In genomic region chr17:38606646-38607611, GRCh38 we compare ENCODE assay signal across 8 cellular contexts. TPM values are rescaled to one million over a fixed set of nuclear protein-coding genes. Genes with fewer than 3 reads are reported as not detected.
DNase-seq lines count a peak whose midpoint lies in the region; ATAC-seq, FAIRE-seq and TF ChIP-seq lines count a peak whose summit lies in the region.

No MANE protein-coding gene starts in this region.

- no peaks in the 10 kb centered on the region for H4K20me1 ChIP-seq in DOHH2 (ENCODE audit: control insufficient read depth, insufficient read depth, low read depth, low read length)
- H4K20me1 ChIP-seq in OCI-LY3 (ENCODE audit: insufficient read depth, low read length), result no peaks in the 10 kb centered on the region

- H2BK12ac ChIP-seq in mesenchymal stem cell (ENCODE audit: low read length in 2 of 2), result no peak overlapping the region

- H2AFZ ChIP-seq in OCI-LY3 (ENCODE audit: low read depth, low read length) (no peak overlapping the region), mesenchymal stem cell (ENCODE audit: low read depth, low read length) (no peak overlapping the region)

- no peak for TF ChIP-seq POLR2A in ovary (IDR thresholded peaks at IDR 0.05)

- TF ChIP-seq CTCF in DOHH2 (IDR thresholded peaks at IDR 0.05; ENCODE audit: low read depth, low read length, poor library complexity, severe bottlenecking), result peak; percentile 78
- peak; percentile 2; the same call in 1 of the 2 replicates for TF ChIP-seq CTCF in OCI-LY3 (IDR thresholded peaks at IDR 0.05; ENCODE audit: low read depth, low read length)
- TF ChIP-seq CTCF in ovary (IDR thresholded peaks at IDR 0.05), result no peak

- H3K36me3 ChIP-seq in DOHH2 (ENCODE audit: control insufficient read depth, low read length) (no peaks in the 10 kb centered on the region), OCI-LY3 (replicated peaks; ENCODE audit: low read depth, low read length) (no peaks in the 10 kb centered on the region), ovary (no peaks in the 10 kb centered on the region), mesenchymal stem cell (ENCODE audit: control insufficient read depth in 1 of 2, insufficient read depth in 2 of 2, low read depth in 1 of 2, low read length in 2 of 2) (no peaks in the 10 kb centered on the region)

- no peak overlapping the region for H3K27ac ChIP-seq in DOHH2 (ENCODE audit: low read depth, low read length)
- H3K27ac ChIP-seq in OCI-LY3 (ENCODE audit: low read length), result no peak overlapping the region
- H3K27ac ChIP-seq in ovary, result no peak overlapping the region
- H3K27ac ChIP-seq in mesenchymal stem cell (ENCODE audit: low read length, poor library complexity, severe bottlenecking), result no peak overlapping the region

- intact Hi-C loops in ovary (cut with DNase I), result loop anchor here in 1 of 4 donors (10.0 kb wide), 1 partner anchor 58 kb away; no protein-coding TSS in a partner anchor

- WGBS in ovary, 3 donors, result 8 to 12% (median 11%) methylated on average over 26 to 30 of the region's 30 CpGs
- 21% methylated on average over 29 of the region's 30 CpGs for WGBS in mesenchymal stem cell

- no peak overlapping the region for H4K91ac ChIP-seq in mesenchymal stem cell (ENCODE audit: low read length)

- H3K4me2 ChIP-seq in DOHH2 (ENCODE audit: low read length) (peak overlapping the region; percentile 73), OCI-LY3 (ENCODE audit: low read length) (peak overlapping the region; percentile 75), mesenchymal stem cell (ENCODE audit: low read length, poor library complexity, severe bottlenecking) (no peak overlapping the region)

- DNase-seq in frontal cortex (ENCODE audit: low spot score in 2 of 2), result peak; percentile 74 to 83
- DNase-seq in ovary, result peak in 1 of 5 donors; percentile 36
- no peak for DNase-seq in activated gamma-delta T cell treated with Interleukin-2 at 50 U/mL for 16 hours
- DNase-seq in KG1 (lab: John Stamatoyannopoulos, UW), result no peak
- no peak for DNase-seq in mesenchymal stem cell

- H2BK5ac ChIP-seq in mesenchymal stem cell (ENCODE audit: low read depth, low read length, poor library complexity, severe bottlenecking), result no peak overlapping the region

- H3K79me2 ChIP-seq in DOHH2 (ENCODE audit: control insufficient read depth, low read length) (no peaks in the 10 kb centered on the region), OCI-LY3 (ENCODE audit: low read length) (no peaks in the 10 kb centered on the region)

- H3K9ac ChIP-seq in OCI-LY3 (ENCODE audit: low read length), result peak overlapping the region; percentile 84; the same call in 1 of the 2 replicates
- no peak overlapping the region for H3K9ac ChIP-seq in mesenchymal stem cell (ENCODE audit: low read length)

- H3K9me3 ChIP-seq in DOHH2 (ENCODE audit: control insufficient read depth, insufficient read depth, low read length) (no peaks in the 10 kb centered on the region), OCI-LY3 (ENCODE audit: insufficient read depth, low read length) (peaks cover 3% of the 10 kb centered on the region; the same call in 1 of the 2 replicates), ovary (peaks cover 0 to 6% of the 10 kb centered on the region in 2 donors), mesenchymal stem cell (ENCODE audit: control insufficient read depth, low read length) (peaks cover 7% of the 10 kb centered on the region)

- H3F3A ChIP-seq in DOHH2 (ENCODE audit: control insufficient read depth, insufficient read depth), result peaks cover 5% of the 10 kb centered on the region; the same call in 1 of the 2 replicates

- no peak overlapping the region for H2BK15ac ChIP-seq in mesenchymal stem cell (ENCODE audit: low read depth, poor library complexity, severe bottlenecking)

- no peak overlapping the region for H2AK5ac ChIP-seq in mesenchymal stem cell (ENCODE audit: low read length, severe bottlenecking)

- no peaks in the 10 kb centered on the region for H3K9me2 ChIP-seq in DOHH2 (replicated peaks; ENCODE audit: control insufficient read depth, low read length)

- H3K14ac ChIP-seq in mesenchymal stem cell (ENCODE audit: low read length in 2 of 2), result no peak overlapping the region

- no peak for TF ChIP-seq EP300 in ovary (IDR thresholded peaks at IDR 0.05)

- no peak overlapping the region for H3K4ac ChIP-seq in mesenchymal stem cell (ENCODE audit: low read depth in 1 of 2, low read length in 2 of 2)

- H3K27me3 ChIP-seq in DOHH2 (ENCODE audit: control insufficient read depth, low read length) (peaks cover 44% of the 10 kb centered on the region), OCI-LY3 (ENCODE audit: low read depth, low read length) (peaks cover 56% of the 10 kb centered on the region), ovary (peaks cover 3% of the 10 kb centered on the region), mesenchymal stem cell (ENCODE audit: control insufficient read depth in 1 of 2, insufficient read depth in 1 of 2, low read length in 2 of 2) (peaks cover 78 to 84% of the 10 kb centered on the region in 2 experiments)

- no peak for FAIRE-seq in frontal cortex (lab: Jason Lieb, UNC)

- H3K18ac ChIP-seq in mesenchymal stem cell (ENCODE audit: low read depth in 1 of 2, low read length in 2 of 2), result no peak overlapping the region

- H4K8ac ChIP-seq in mesenchymal stem cell (ENCODE audit: low read length), result no peak overlapping the region

- no peaks in the 10 kb centered on the region for H3K79me1 ChIP-seq in mesenchymal stem cell (replicated peaks; ENCODE audit: low read length, poor library complexity, severe bottlenecking)

- peaks cover 33% of the 10 kb centered on the region for H3K4me1 ChIP-seq in DOHH2 (ENCODE audit: control insufficient read depth, low read length)
- H3K4me1 ChIP-seq in OCI-LY3 (ENCODE audit: low read length), result peaks cover 17% of the 10 kb centered on the region
- peaks cover 6% of the 10 kb centered on the region for H3K4me1 ChIP-seq in ovary (ENCODE audit: insufficient read depth)
- H3K4me1 ChIP-seq in mesenchymal stem cell (ENCODE audit: control insufficient read depth, insufficient read depth, low read depth, low read length), result peaks cover 6% of the 10 kb centered on the region

- no peak overlapping the region for H2BK120ac ChIP-seq in mesenchymal stem cell (ENCODE audit: low read depth, low read length)

- no peak for ATAC-seq in GM19023 (IDR thresholded peaks at IDR 0.05; ENCODE audit: unreplicated experiment)

- peak overlapping the region; percentile 77 for H3K4me3 ChIP-seq in DOHH2 (ENCODE audit: low read length)
- peak overlapping the region; percentile 89 for H3K4me3 ChIP-seq in OCI-LY3 (ENCODE audit: low read length)
- peak overlapping the region; percentile 41 for H3K4me3 ChIP-seq in ovary
- no peak overlapping the region for H3K4me3 ChIP-seq in mesenchymal stem cell (ENCODE audit: insufficient read depth in 1 of 2, low read depth in 1 of 2, low read length in 2 of 2)

- no peak overlapping the region for H3K23ac ChIP-seq in mesenchymal stem cell (ENCODE audit: low read length in 2 of 2)

RNA-seq across cellular contexts. Expression of gene SRCIN1, which starts 1.2 kb away (rescaled TPM):
- total RNA-seq in frontal cortex (23.6 TPM), ovary (1 to 10 TPM in 5 of 7 donors, under 1 TPM in 2; 0.48 to 3.0 (median 1.2) TPM)
- polyA plus RNA-seq in ovary, result under 1 TPM; 0.18 to 0.57 TPM
- 0.04 TPM for polyA plus RNA-seq in mesenchymal stem cell (2013, experiment 1 of 2)
- not detected for polyA plus RNA-seq in mesenchymal stem cell (2013, experiment 2 of 2)

Comparison
In these comparisons a context has a peak if more than half of its experiments do, and no peak if none do; other contexts are left out.
1. H3K4me3 ChIP-seq: peak in DOHH2 (single experiment), OCI-LY3 (single experiment) and ovary (single experiment); none in mesenchymal stem cell (0 of 2).
2. CTCF ChIP-seq: peak in DOHH2 (single experiment) and OCI-LY3 (single experiment); none in ovary (0 of 3).
3. DNase-seq: peak in frontal cortex (2 of 2); none in activated gamma-delta T cell treated with Interleukin-2 at 50 U/mL for 16 hours (single experiment), KG1 (single experiment) and mesenchymal stem cell (single experiment).